ENCODE assay signal across 21 cellular contexts in the genomic region with DNA sequence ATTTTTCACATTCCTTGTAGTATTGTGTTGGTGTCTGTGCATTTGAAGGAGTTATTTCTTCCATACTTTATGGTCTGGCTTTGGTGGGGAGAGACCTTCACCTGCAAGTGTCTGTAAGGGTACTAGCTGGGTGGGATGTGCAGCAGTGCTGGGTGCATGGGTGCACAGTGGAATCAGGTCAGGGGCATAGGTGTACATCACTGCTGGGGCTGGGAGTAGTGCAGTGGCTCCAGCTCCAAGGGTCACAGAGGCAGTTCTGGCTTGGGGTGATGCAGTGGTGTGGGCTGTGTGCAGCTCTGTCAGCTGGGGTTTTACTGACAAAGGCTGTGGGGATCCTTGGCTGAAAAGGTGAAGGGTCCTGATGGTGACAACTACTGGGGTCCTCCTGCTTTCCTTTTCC. TPM values are rescaled to one million over a fixed set of nuclear protein-coding genes. Genes with fewer than 3 reads are reported as not detected.
A peak's percentile ranks its signal among the peaks of the same experiment; 100 is the strongest.
DNase-seq lines count a peak whose midpoint lies in the region; ATAC-seq lines count a peak whose summit lies in the region.
"Had no signal": no experiment of that assay in that cellular context is flagged by ENCODE, and none has a peak within 500 bp of the region (broad histone marks: within the 10 kb centered on the region; RNA-seq: fewer than 3 reads in every experiment).

No MANE protein-coding gene starts in this region.

- H3K18ac ChIP-seq in mesendoderm (ENCODE audit: low read length): no peak overlapping the region
- H3K18ac ChIP-seq in trophoblast cell (ENCODE audit: low read length): no peak overlapping the region

- H3K4ac ChIP-seq in mesendoderm (ENCODE audit: low read depth, low read length) (peak overlapping the region; percentile 41), trophoblast cell (ENCODE audit: low read depth, low read length) (no peak overlapping the region)

- H2BK15ac ChIP-seq in mesendoderm (replicated peaks; ENCODE audit: low read depth): no peak overlapping the region

- ATAC-seq in HG02981 (IDR thresholded peaks at IDR 0.05; ENCODE audit: unreplicated experiment): no peak
- ATAC-seq in GM18867 (IDR thresholded peaks at IDR 0.05; ENCODE audit: unreplicated experiment): no peak
- ATAC-seq: K562, Right ventricle myocardium inferior had no signal

- H2BK120ac ChIP-seq in mesendoderm (ENCODE audit: low read depth, low read length) (no peak overlapping the region), trophoblast cell (ENCODE audit: insufficient read depth, low read length, poor library complexity) (peak overlapping the region; percentile 87)

- H3K27me3 ChIP-seq in GM23248 (replicated peaks; ENCODE audit: insufficient read depth): no peaks in the 10 kb centered on the region
- H3K27me3 ChIP-seq in SJSA1 (replicated peaks): no peaks in the 10 kb centered on the region
- H3K27me3 ChIP-seq in mesendoderm (ENCODE audit: insufficient read depth, low read length, poor library complexity): no peaks in the 10 kb centered on the region
- H3K27me3 ChIP-seq in trophoblast cell (ENCODE audit: insufficient read depth, low read length): no peaks in the 10 kb centered on the region
- H3K27me3 ChIP-seq: BLaER1 treated with 17β-estradiol and CSF1 and Interleukin-3, amounts not matched to agents 10 nM and 100 nM; MG63 had no signal

- DNase-seq in GM23248: no peak
- no peak for DNase-seq in SJSA1 (ENCODE audit: low read depth in 1 of 2, low spot score in 2 of 2)
- no peak for DNase-seq in mesendoderm
- DNase-seq in trophoblast cell: no peak
- DNase-seq in hypothalamus (lab: John Stamatoyannopoulos, UW): no peak
- DNase-seq: 8988T; Calu3; CD4-positive, alpha-beta memory T cell; DMS153; MG63; NCI-H1436; NCI-H187 treated with DMSO at 0.1 percent for 48 hours; NCI-H2107; NCI-H446 treated with DMSO at 0.1 percent for 48 hours; NCI-H526 treated with DMSO at 0.1 percent for 48 hours had no signal

- H4K8ac ChIP-seq in mesendoderm (ENCODE audit: low read depth, low read length) (no peak overlapping the region), trophoblast cell (ENCODE audit: low read depth, low read length) (no peak overlapping the region)

- no peak overlapping the region for H4K5ac ChIP-seq in mesendoderm (ENCODE audit: low read length)

- H3K36me3 ChIP-seq in GM23248 (ENCODE audit: low read depth) (no peaks in the 10 kb centered on the region), SJSA1 (no peaks in the 10 kb centered on the region), mesendoderm (ENCODE audit: control insufficient read depth, insufficient read depth, low read length) (no peaks in the 10 kb centered on the region), trophoblast cell (ENCODE audit: control insufficient read depth in 1 of 2, insufficient read depth in 2 of 2, low read length in 2 of 2) (no peaks in the 10 kb centered on the region)
- H3K36me3 ChIP-seq: BLaER1 treated with 17β-estradiol and CSF1 and Interleukin-3, amounts not matched to agents 10 nM and 100 nM; MG63 had no signal

- H2AFZ ChIP-seq in GM23248: 0 out of 2 replicates have a peak overlapping the region, but pooled peaks have one; percentile 21
- no peak overlapping the region for H2AFZ ChIP-seq in trophoblast cell (ENCODE audit: insufficient read depth, low read length, poor library complexity)

- H4K20me1 ChIP-seq in GM23248 (ENCODE audit: insufficient read depth): no peaks in the 10 kb centered on the region
- H4K20me1 ChIP-seq: BLaER1 treated with 17β-estradiol and CSF1 and Interleukin-3, amounts not matched to agents 10 nM and 100 nM had no signal

- H3K9me2 ChIP-seq in GM23248 (ENCODE audit: insufficient read depth): no peaks in the 10 kb centered on the region

- no peak overlapping the region for H3K4me3 ChIP-seq in GM23248
- no peak overlapping the region for H3K4me3 ChIP-seq in SJSA1
- H3K4me3 ChIP-seq in mesendoderm (ENCODE audit: low read length): no peak overlapping the region
- no peak overlapping the region for H3K4me3 ChIP-seq in trophoblast cell (ENCODE audit: low read depth, low read length)
- H3K4me3 ChIP-seq: BLaER1 treated with 17β-estradiol and CSF1 and Interleukin-3, amounts not matched to agents 10 nM and 100 nM; K562; MG63; SK-N-MC had no signal

- H3K4me2 ChIP-seq in GM23248 (ENCODE audit: unreplicated experiment) (peak overlapping the region; percentile 51), mesendoderm (ENCODE audit: low read length) (no peak overlapping the region), trophoblast cell (ENCODE audit: low read length) (no peak overlapping the region)
- H3K4me2 ChIP-seq: BLaER1 treated with 17β-estradiol and CSF1 and Interleukin-3, amounts not matched to agents 10 nM and 100 nM had no signal

- H3K4me1 ChIP-seq in GM23248 (ENCODE audit: insufficient read depth): peaks cover 33% of the 10 kb centered on the region
- peaks cover 35% of the 10 kb centered on the region for H3K4me1 ChIP-seq in SJSA1 (replicated peaks)
- no peaks in the 10 kb centered on the region for H3K4me1 ChIP-seq in mesendoderm (ENCODE audit: control insufficient read depth, low read depth, low read length)
- peaks cover 0 to 5% of the 10 kb centered on the region in 2 experiments for H3K4me1 ChIP-seq in trophoblast cell (ENCODE audit: control insufficient read depth in 1 of 2, insufficient read depth in 2 of 2, low read length in 2 of 2)
- H3K4me1 ChIP-seq: BLaER1 treated with 17β-estradiol and CSF1 and Interleukin-3, amounts not matched to agents 10 nM and 100 nM had no signal

- peak overlapping the region; percentile 66 for H2BK5ac ChIP-seq in mesendoderm (ENCODE audit: low read length)
- H2BK5ac ChIP-seq in trophoblast cell (ENCODE audit: low read depth, low read length, poor library complexity): peak overlapping the region; percentile 52

- no peak overlapping the region for H3K56ac ChIP-seq in mesendoderm (ENCODE audit: low read length)

- H3K23ac ChIP-seq in mesendoderm (ENCODE audit: low read length): peak overlapping the region; percentile 17
- H3K23ac ChIP-seq in trophoblast cell (ENCODE audit: low read length): no peak overlapping the region

- H3K9ac ChIP-seq in GM23248 (no peak overlapping the region), mesendoderm (ENCODE audit: low read length) (no peak overlapping the region), trophoblast cell (ENCODE audit: low read length) (peak overlapping the region; percentile 30)
- H3K9ac ChIP-seq: BLaER1 treated with 17β-estradiol and CSF1 and Interleukin-3, amounts not matched to agents 10 nM and 100 nM had no signal

- H2BK12ac ChIP-seq in trophoblast cell (ENCODE audit: low read length): peak overlapping the region; percentile 54

- H2AK5ac ChIP-seq in mesendoderm (ENCODE audit: low read length) (peak overlapping the region; percentile 77), trophoblast cell (ENCODE audit: low read length) (no peak overlapping the region)

- H3K79me2 ChIP-seq in GM23248 (ENCODE audit: insufficient read depth) (no peaks in the 10 kb centered on the region), mesendoderm (ENCODE audit: control insufficient read depth, insufficient read depth, low read length) (no peaks in the 10 kb centered on the region), trophoblast cell (ENCODE audit: control insufficient read depth, insufficient read depth, low read length, poor library complexity) (no peaks in the 10 kb centered on the region)

- H3K27ac ChIP-seq in GM23248: no peak overlapping the region
- H3K27ac ChIP-seq in SJSA1: peak overlapping the region; percentile 96
- peak overlapping the region; percentile 27 for H3K27ac ChIP-seq in mesendoderm (ENCODE audit: low read depth, low read length)
- peak overlapping the region; percentile 22 for H3K27ac ChIP-seq in trophoblast cell (ENCODE audit: low read depth, low read length)
- H3K27ac ChIP-seq: BLaER1 treated with 17β-estradiol and CSF1 and Interleukin-3, amounts not matched to agents 10 nM and 100 nM; SK-N-MC had no signal

- H3K9me3 ChIP-seq in GM23248 (ENCODE audit: low read depth): no peaks in the 10 kb centered on the region
- H3K9me3 ChIP-seq in SJSA1 (replicated peaks): peaks cover 7% of the 10 kb centered on the region; the same call in 1 of the 2 replicates
- peaks cover 6% of the 10 kb centered on the region for H3K9me3 ChIP-seq in trophoblast cell (ENCODE audit: insufficient read depth, low read depth, low read length)

- H3K14ac ChIP-seq in trophoblast cell (ENCODE audit: low read length): no peak overlapping the region

- no peak overlapping the region for H4K12ac ChIP-seq in trophoblast cell (ENCODE audit: low read depth, low read length)

- peaks cover 16% of the 10 kb centered on the region for H3F3A ChIP-seq in GM23248 (ENCODE audit: insufficient read depth)

- H4K91ac ChIP-seq in trophoblast cell (ENCODE audit: low read depth, low read length): no peak overlapping the region

- H3K79me1 ChIP-seq in mesendoderm (ENCODE audit: low read length) (no peaks in the 10 kb centered on the region), trophoblast cell (ENCODE audit: low read length) (peaks cover 4% of the 10 kb centered on the region)

- in situ Hi-C loops in GM23248 (cut with MboI): no loop called here

RNA-seq across cellular contexts. Expression of a gene that starts 44.8 kb away (rescaled TPM):
- 0.13 and 0.86 TPM in 2 replicates for total RNA-seq in GM23248 (2014; rRNA removed; shearing (Covaris generic))
- 0.51 and 0.64 TPM in 2 replicates for polyA plus RNA-seq in GM23248 (2016; fragmentation: Nextera tagmentation; extraction: Ambion mirVana)
- total RNA-seq in SJSA1 (2014; rRNA removed; shearing (Covaris generic)): 3.2 and 3.5 TPM in 2 replicates
- 0.48 TPM for polyA plus RNA-seq in mesendoderm (2013, experiment 1 of 2)
- polyA plus RNA-seq in mesendoderm (2013, experiment 2 of 2): 0.45 TPM
- 0.29 and 0.36 TPM in 2 replicates for polyA plus RNA-seq in trophoblast cell (2013)
- total RNA-seq: CD4-positive, alpha-beta memory T cell had no signal
- polyA plus RNA-seq: CD4-positive, alpha-beta memory T cell had no signal

RNA-seq across cellular contexts. Expression of a gene that starts 45.0 kb away (rescaled TPM):
- 27.7 and 32.2 TPM in 2 replicates for total RNA-seq in GM23248 (2014; rRNA removed; shearing (Covaris generic))
- 5.8 and 7.6 TPM in 2 replicates for polyA plus RNA-seq in GM23248 (2016; fragmentation: Nextera tagmentation; extraction: Ambion mirVana)
- total RNA-seq in SJSA1 (2014; rRNA removed; shearing (Covaris generic)): 56.1 and 61.0 TPM in 2 replicates
- 44.9 TPM for polyA plus RNA-seq in mesendoderm (2013, experiment 1 of 2)
- 49.5 TPM for polyA plus RNA-seq in mesendoderm (2013, experiment 2 of 2)
- polyA plus RNA-seq in trophoblast cell (2013): 22.5 and 25.0 TPM in 2 replicates
